Comparison of ENCODE assay signal across 9 cellular contexts in the genomic region with DNA sequence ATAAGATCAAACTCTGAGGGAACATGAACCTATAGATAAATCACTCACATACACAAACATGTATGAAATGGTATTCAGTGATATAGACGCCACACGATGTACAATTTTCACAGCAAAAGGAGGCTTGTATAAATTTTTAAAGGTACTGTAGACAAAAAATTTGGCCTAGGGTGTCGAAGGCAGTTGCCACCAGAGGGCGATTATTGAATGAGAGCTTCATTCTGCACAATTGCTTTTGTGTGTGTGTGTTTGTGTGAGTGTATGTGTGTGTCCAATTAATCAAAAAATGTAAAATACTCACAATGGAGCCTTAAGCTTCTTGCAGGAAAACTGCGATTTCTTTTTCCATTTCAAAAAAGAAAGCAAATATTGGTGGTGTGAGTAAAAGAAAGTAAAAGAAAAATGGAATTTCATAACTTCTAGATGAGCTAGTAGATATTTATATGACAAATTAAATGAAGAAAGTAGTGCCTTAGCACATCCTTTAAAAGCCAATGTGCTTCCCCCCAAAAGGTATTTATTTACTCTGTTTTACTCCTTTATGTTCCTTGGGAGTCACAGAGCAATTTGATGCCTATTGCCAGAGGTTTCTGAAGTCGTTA.
DNase-seq lines count a peak whose midpoint lies in the region; ATAC-seq, FAIRE-seq and TF ChIP-seq lines count a peak whose summit lies in the region.
"Had no signal": no experiment of that assay in that cellular context is flagged by ENCODE, and none has a peak within 500 bp of the region (broad histone marks: within the 10 kb centered on the region; RNA-seq: fewer than 3 reads in every experiment).

No MANE protein-coding gene starts in this region.

- no peaks in the 10 kb centered on the region for H3K36me3 ChIP-seq in MG63
- H3K36me3 ChIP-seq in astrocyte (ENCODE audit: insufficient read depth, low read length), result no peaks in the 10 kb centered on the region
- no peaks in the 10 kb centered on the region for H3K36me3 ChIP-seq in mucosa of descending colon (ENCODE audit: low read depth)

- peak; percentile 49 for ATAC-seq in mucosa of descending colon
- ATAC-seq in HG03469 (IDR thresholded peaks at IDR 0.05; ENCODE audit: unreplicated experiment), result no peak
- ATAC-seq in HG02852 (IDR thresholded peaks at IDR 0.05; ENCODE audit: unreplicated experiment), result no peak

- no peaks in the 10 kb centered on the region for H3K9me3 Mint-ChIP-seq in astrocyte (ENCODE audit: unreplicated experiment)
- no peaks in the 10 kb centered on the region for H3K9me3 Mint-ChIP-seq in activated CD4-positive, alpha-beta T cell treated with anti-CD3 and anti-CD28 coated beads, Interleukin-2, amount 10 ng/mL, durations not matched to agents 7 days and 5 days

- DNase-seq in GM10248 (ENCODE audit: extremely low spot score) (no peak), MG63 (peak; percentile 12), astrocyte (ENCODE audit: low read depth) (peak; percentile 30), mucosa of descending colon (peak in 2 of 3 donors; percentile 32 to 73), GM19238 (ENCODE audit: insufficient read length, low spot score) (no peak)
- no peak for DNase-seq in activated CD4-positive, alpha-beta T cell treated with anti-CD3 and anti-CD28 coated beads, Interleukin-2, amount 10 ng/mL, durations not matched to agents 7 days and 5 days
- DNase-seq: NK-92 treated with Interleukin-12 subunit alpha and Interleukin-12 subunit beta, amount 100 ng/mL, for 24 hours had no signal

- H3K9ac ChIP-seq in astrocyte (ENCODE audit: low read length), result no peak overlapping the region

- no peaks in the 10 kb centered on the region for H3K36me3 Mint-ChIP-seq in astrocyte (ENCODE audit: low read depth, unreplicated experiment)
- H3K36me3 Mint-ChIP-seq in activated CD4-positive, alpha-beta T cell treated with anti-CD3 and anti-CD28 coated beads, Interleukin-2, amount 10 ng/mL, durations not matched to agents 7 days and 5 days (ENCODE audit: low read depth), result no peaks in the 10 kb centered on the region

- H3K4me3 ChIP-seq in MG63, result no peak overlapping the region
- no peak overlapping the region for H3K4me3 ChIP-seq in astrocyte (ENCODE audit: insufficient read depth, low read depth, low read length)
- no peak overlapping the region for H3K4me3 ChIP-seq in mucosa of descending colon

- no peak for FAIRE-seq in astrocyte (lab: Jason Lieb, UNC)

- intact Hi-C loops in mucosa of descending colon (cut with DNase I, micrococcal nuclease), result no loop called here

- no peak overlapping the region for H2AFZ ChIP-seq in astrocyte (ENCODE audit: low read depth, low read length)

- no peaks in the 10 kb centered on the region for H3K4me1 Mint-ChIP-seq in astrocyte (ENCODE audit: low read depth, unreplicated experiment)
- H3K4me1 Mint-ChIP-seq in activated CD4-positive, alpha-beta T cell treated with anti-CD3 and anti-CD28 coated beads, Interleukin-2, amount 10 ng/mL, durations not matched to agents 7 days and 5 days, result no peaks in the 10 kb centered on the region

- H3K27me3 Mint-ChIP-seq in astrocyte (ENCODE audit: low read depth, unreplicated experiment), result no peaks in the 10 kb centered on the region
- no peaks in the 10 kb centered on the region for H3K27me3 Mint-ChIP-seq in activated CD4-positive, alpha-beta T cell treated with anti-CD3 and anti-CD28 coated beads, Interleukin-2, amount 10 ng/mL, durations not matched to agents 7 days and 5 days

- no peaks in the 10 kb centered on the region for H3K79me2 ChIP-seq in astrocyte (ENCODE audit: insufficient read depth, low read length)

- H4K20me1 ChIP-seq in astrocyte (ENCODE audit: insufficient read depth, low read length), result no peaks in the 10 kb centered on the region

- no peak overlapping the region for H3K27ac ChIP-seq in astrocyte (ENCODE audit: low read depth, low read length)

- peak; percentile 20 for TF ChIP-seq CTCF in GM10248 (IDR thresholded peaks at IDR 0.05; ENCODE audit: control extremely low read depth, extremely low read depth, low read depth, missing control alignments)
- TF ChIP-seq CTCF in astrocyte (IDR thresholded peaks at IDR 0.05; ENCODE audit: insufficient read depth, low read depth, low read length), result peak; percentile 71
- TF ChIP-seq CTCF in mucosa of descending colon (IDR thresholded peaks at IDR 0.05), result no peak

- H3K4me3 Mint-ChIP-seq in astrocyte (ENCODE audit: unreplicated experiment), result no peak overlapping the region
- H3K4me3 Mint-ChIP-seq in activated CD4-positive, alpha-beta T cell treated with anti-CD3 and anti-CD28 coated beads, Interleukin-2, amount 10 ng/mL, durations not matched to agents 7 days and 5 days, result no peak overlapping the region

- H3K27ac Mint-ChIP-seq in astrocyte (ENCODE audit: unreplicated experiment), result no peak overlapping the region
- no peak overlapping the region for H3K27ac Mint-ChIP-seq in activated CD4-positive, alpha-beta T cell treated with anti-CD3 and anti-CD28 coated beads, Interleukin-2, amount 10 ng/mL, durations not matched to agents 7 days and 5 days

- H3K27me3 ChIP-seq in MG63, result no peaks in the 10 kb centered on the region
- H3K27me3 ChIP-seq in astrocyte (ENCODE audit: insufficient read depth, low read length), result no peaks in the 10 kb centered on the region

- H3K9me3 ChIP-seq in MG63, result no peaks in the 10 kb centered on the region
- H3K9me3 ChIP-seq in astrocyte (ENCODE audit: insufficient read depth, low read depth, low read length), result no peaks in the 10 kb centered on the region
- H3K9me3 ChIP-seq in mucosa of descending colon, result no peaks in the 10 kb centered on the region

- no peak overlapping the region for H3K4me2 ChIP-seq in astrocyte (ENCODE audit: low read length)

- POLR2A ChIA-PET in GM10248 (lab: Yijun Ruan, JAX), result no interaction called here
- POLR2A ChIA-PET in activated CD4-positive, alpha-beta T cell treated with anti-CD3 and anti-CD28 coated beads, Interleukin-2, amount 10 ng/mL, durations not matched to agents 7 days and 5 days (lab: Charles Lee), result no interaction called here

- CTCF ChIA-PET in GM10248 (lab: Yijun Ruan, JAX), result interaction anchor here (1.0 to 1.6 kb wide), 9 partner anchors 9 to 1082 kb away, joined by 3 to 7 read pairs (median 4); no protein-coding TSS in a partner anchor
- CTCF ChIA-PET in activated CD4-positive, alpha-beta T cell treated with anti-CD3 and anti-CD28 coated beads, Interleukin-2, amount 10 ng/mL, durations not matched to agents 7 days and 5 days (lab: Charles Lee), result interaction anchor here (0.6 to 0.7 kb wide), 3 partner anchors 20 to 344 kb away, joined by 4 read pairs; no protein-coding TSS in a partner anchor

- no peaks in the 10 kb centered on the region for H3K4me1 ChIP-seq in astrocyte (ENCODE audit: insufficient read depth, low read length)
- peaks cover 12% of the 10 kb centered on the region for H3K4me1 ChIP-seq in mucosa of descending colon (ENCODE audit: low read depth)

Comparison
In these comparisons a context has a peak if more than half of its experiments do, and no peak if none do; other contexts are left out.
1. DNase-seq: peak in MG63 (single experiment), astrocyte (single experiment) and mucosa of descending colon (2 of 3); none in GM10248 (single experiment), GM19238 (single experiment) and activated CD4-positive, alpha-beta T cell treated with anti-CD3 and anti-CD28 coated beads, Interleukin-2, amount 10 ng/mL, durations not matched to agents 7 days and 5 days (single experiment).